Comparison of ENCODE assay signal across 8 cellular contexts in genomic region chr2:55618649-55619055, GRCh38. TPM values are rescaled to one million over a fixed set of nuclear protein-coding genes. Genes with fewer than 3 reads are reported as not detected.
DNase-seq lines count a peak whose midpoint lies in the region; ATAC-seq and TF ChIP-seq lines count a peak whose summit lies in the region.

No MANE protein-coding gene starts in this region.

- peaks cover 10% of the 10 kb centered on the region for H3K4me1 ChIP-seq in colonic mucosa

- H3K4me3 ChIP-seq in AG09309 (ENCODE audit: control insufficient read depth, low read depth, low read length) = peak overlapping the region; percentile 82
- peak overlapping the region; percentile 63 for H3K4me3 ChIP-seq in colonic mucosa

- DNase-seq in AG09309 (ENCODE audit: low read depth) (no peak), NCI-H2029 treated with DMSO at 0.1 percent for 48 hours (lab: John Stamatoyannopoulos, UW) (peak; percentile 29), colonic mucosa (peak; percentile 71), left colon (peak; percentile 57 to 59)
- peak in 3 of 4 experiments; percentile 9 to 15 (median 13) for DNase-seq in activated CD4-positive, CD25-positive, alpha-beta regulatory T cell (lab: John Stamatoyannopoulos, UW)
- DNase-seq in stimulated activated CD4-positive, alpha-beta T cell treated with anti-CD3 and anti-CD28 coated beads, Interleukin-4, amount 100 ng/mL, for 48 hours (ENCODE audit: low read depth in 2 of 2) = peak; percentile 22 to 43

- H3K36me3 ChIP-seq in colonic mucosa = no peaks in the 10 kb centered on the region

- TF ChIP-seq CTCF in AG09309 (IDR thresholded peaks at IDR 0.05; ENCODE audit: control insufficient read depth, insufficient read depth, low read depth, low read length, missing control alignments) = no peak
- no peak for TF ChIP-seq CTCF in colonic mucosa (IDR thresholded peaks at IDR 0.05)

- peak overlapping the region; percentile 66 to 92 for H3K9ac ChIP-seq in colonic mucosa (ENCODE audit: low read depth in 2 of 2, low read length in 2 of 2)

- intact Hi-C loops in colonic mucosa (cut with DNase I) = no loop called here
- intact Hi-C loops in left colon (cut with DNase I, micrococcal nuclease) = no loop called here

- peak; percentile 39 for ATAC-seq in GM18511 (IDR thresholded peaks at IDR 0.05; ENCODE audit: unreplicated experiment)
- peak; percentile 31 for ATAC-seq in HG02981 (IDR thresholded peaks at IDR 0.05; ENCODE audit: unreplicated experiment)
- peak; percentile 39 for ATAC-seq in left colon

- H3K27ac ChIP-seq in colonic mucosa = peak overlapping the region; percentile 93

- H3K9me3 ChIP-seq in colonic mucosa = no peaks in the 10 kb centered on the region

- H3K27me3 ChIP-seq in colonic mucosa = no peaks in the 10 kb centered on the region

RNA-seq across cellular contexts. Expression of gene PPP4R3B, which starts 1.2 kb away (rescaled TPM):
- total RNA-seq in colonic mucosa (10 to 100 TPM; 61.2 to 81.1 TPM), left colon (10 to 100 TPM; 59.0 to 64.7 TPM)
